ENCODE assay signal across 25 cellular contexts in genomic region chr15:68595761-68596160, GRCh38. TPM values are rescaled to one million over a fixed set of nuclear protein-coding genes. Genes with fewer than 3 reads are reported as not detected.
"Had no signal": no experiment of that assay in that cellular context is flagged by ENCODE, and none has a peak within 500 bp of the region (broad histone marks: within the 10 kb centered on the region; RNA-seq: fewer than 3 reads in every experiment).

No MANE protein-coding gene starts in this region.

- H3K36me3 ChIP-seq: ascending aorta, breast epithelium, ovary, suprapubic skin, tibial nerve had no signal

- H3K4me3 Mint-ChIP-seq: activated T-cell treated with anti-CD3 and anti-CD28 coated beads, Interleukin-2, amount 50 U/mL, for 24 hours; activated T-helper 17 cell treated with anti-CD3 and anti-CD28 coated beads, Interleukin-2, amount 50 U/mL, for 72 hours; central memory CD8-positive, alpha-beta T cell; immature natural killer cell; stimulated activated effector memory CD8-positive, alpha-beta T cell treated with anti-CD3 and anti-CD28 coated beads, Interleukin-12 subunit alpha, Interleukin-12 subunit beta, amount 100 ng/mL, for 72 hours; stimulated activated naive CD8-positive, alpha-beta T cell treated with anti-CD3 and anti-CD28 coated beads, Interleukin-15, amount 100 ng/mL, for 72 hours had no signal

- H3K79me2 ChIP-seq: hepatocyte had no signal

- H3K4me3 ChIP-seq: ascending aorta, breast epithelium, coronary artery, hepatocyte, mucosa of descending colon, ovary, psoas muscle, suprapubic skin, tibial nerve had no signal

- H3K27ac ChIP-seq: ascending aorta, coronary artery, hepatocyte, ovary, psoas muscle, suprapubic skin, tibial nerve had no signal

- H2AFZ ChIP-seq: hepatocyte had no signal

- H3K4me1 Mint-ChIP-seq: activated T-helper 17 cell treated with anti-CD3 and anti-CD28 coated beads, Interleukin-2, amount 50 U/mL, for 72 hours; central memory CD8-positive, alpha-beta T cell; immature natural killer cell; stimulated activated effector memory CD8-positive, alpha-beta T cell treated with anti-CD3 and anti-CD28 coated beads, Interleukin-12 subunit alpha, Interleukin-12 subunit beta, amount 100 ng/mL, for 72 hours; stimulated activated naive CD8-positive, alpha-beta T cell treated with anti-CD3 and anti-CD28 coated beads, Interleukin-15, amount 100 ng/mL, for 72 hours had no signal

- DNase-seq: activated CD4-positive, alpha-beta T cell treated with anti-CD3 and anti-CD28 coated beads for 1 hour; activated CD4-positive, alpha-beta T cell treated with anti-CD3 and anti-CD28 coated beads, Interleukin-2, amount 50 U/mL, for 1 hour; activated T-cell treated with anti-CD3 and anti-CD28 coated beads, Interleukin-2, amount 50 U/mL, for 24 hours; foreskin melanocyte; immature natural killer cell; mesendoderm; mucosa of descending colon; right cardiac atrium; stimulated activated CD4-positive, alpha-beta T cell treated with anti-CD3 and anti-CD28 coated beads, Interleukin-2, amount 100 ng/mL, for 24 hours; stimulated activated naive CD8-positive, alpha-beta T cell treated with anti-CD3 and anti-CD28 coated beads, Interleukin-15, amount 100 ng/mL, for 72 hours; T-helper 9 cell had no signal

- H3K4me2 ChIP-seq: hepatocyte had no signal

- H3K36me3 Mint-ChIP-seq: activated naive CD4-positive, alpha-beta T cell treated with anti-CD3 and anti-CD28 coated beads, Interleukin-2, amount 50 U/mL, for 72 hours; immature natural killer cell; stimulated activated effector memory CD8-positive, alpha-beta T cell treated with anti-CD3 and anti-CD28 coated beads, Interleukin-12 subunit alpha, Interleukin-12 subunit beta, amount 100 ng/mL, for 72 hours had no signal

- H3K9me3 Mint-ChIP-seq: activated naive CD4-positive, alpha-beta T cell treated with anti-CD3 and anti-CD28 coated beads, Interleukin-2, amount 50 U/mL, for 72 hours; activated T-cell treated with anti-CD3 and anti-CD28 coated beads, Interleukin-2, amount 50 U/mL, for 24 hours; activated T-helper 17 cell treated with anti-CD3 and anti-CD28 coated beads, Interleukin-2, amount 50 U/mL, for 72 hours; central memory CD8-positive, alpha-beta T cell; immature natural killer cell; stimulated activated effector memory CD8-positive, alpha-beta T cell treated with anti-CD3 and anti-CD28 coated beads, Interleukin-12 subunit alpha, Interleukin-12 subunit beta, amount 100 ng/mL, for 72 hours; stimulated activated naive CD8-positive, alpha-beta T cell treated with anti-CD3 and anti-CD28 coated beads, Interleukin-15, amount 100 ng/mL, for 72 hours had no signal

- H3K9me3 ChIP-seq: ascending aorta, breast epithelium, mucosa of descending colon, ovary, psoas muscle, suprapubic skin, tibial nerve had no signal

- ATAC-seq: activated naive CD4-positive, alpha-beta T cell treated with anti-CD3 and anti-CD28 coated beads, Interleukin-2, amount 50 U/mL, for 72 hours; activated T-helper 17 cell treated with anti-CD3 and anti-CD28 coated beads, Interleukin-2, amount 50 U/mL, for 72 hours; esophagus mucosa; mucosa of descending colon; psoas muscle; right cardiac atrium; stimulated activated effector memory CD8-positive, alpha-beta T cell treated with anti-CD3 and anti-CD28 coated beads, Interleukin-12 subunit alpha, Interleukin-12 subunit beta, amount 100 ng/mL, for 72 hours; stimulated activated naive CD8-positive, alpha-beta T cell treated with anti-CD3 and anti-CD28 coated beads, Interleukin-15, amount 100 ng/mL, for 72 hours had no signal

- H3K27ac Mint-ChIP-seq: activated naive CD4-positive, alpha-beta T cell treated with anti-CD3 and anti-CD28 coated beads, Interleukin-2, amount 50 U/mL, for 72 hours; activated T-cell treated with anti-CD3 and anti-CD28 coated beads, Interleukin-2, amount 50 U/mL, for 24 hours; activated T-helper 17 cell treated with anti-CD3 and anti-CD28 coated beads, Interleukin-2, amount 50 U/mL, for 72 hours; immature natural killer cell; stimulated activated effector memory CD8-positive, alpha-beta T cell treated with anti-CD3 and anti-CD28 coated beads, Interleukin-12 subunit alpha, Interleukin-12 subunit beta, amount 100 ng/mL, for 72 hours had no signal

- H3K4me1 ChIP-seq: psoas muscle had no signal

- H3K27me3 ChIP-seq: ascending aorta, breast epithelium, hepatocyte, ovary, suprapubic skin, tibial nerve had no signal

RNA-seq across cellular contexts. Expression of gene CORO2B, which starts 17.0 kb away (rescaled TPM):
- total RNA-seq: T-helper 1 cell treated with Interleukin-12 subunit alpha and Interleukin-12 subunit beta and Interleukin-4 antibody, amounts not matched to agents 30 ng/mL and 1 ng/mL, for 36 hours had no signal
- polyA plus RNA-seq: immature natural killer cell had no signal
